Comparison of ENCODE assay signal across 8 cellular contexts in genomic region chr13:91054902-91055301, GRCh38.
"Had no signal": no experiment of that assay in that cellular context is flagged by ENCODE, and none has a peak within 500 bp of the region (broad histone marks: within the 10 kb centered on the region; RNA-seq: fewer than 3 reads in every experiment).

No MANE protein-coding gene starts in this region.

- DNase-seq: GDM1, GF-D8 had no signal

- ATAC-seq: GM12878 had no signal

- FAIRE-seq: G401.6, GM12878, GM12891, GM12892, GM18507, GM19239 had no signal

- H3K4me3 ChIP-seq: GM12878 had no signal
